Comparison of ENCODE assay signal across 23 cellular contexts in genomic region chr3:15390460-15390859, GRCh38.
"Had no signal": no experiment of that assay in that cellular context is flagged by ENCODE, and none has a peak within 500 bp of the region (broad histone marks: within the 10 kb centered on the region; RNA-seq: fewer than 3 reads in every experiment).

No MANE protein-coding gene starts in this region.

- H3K9ac ChIP-seq: parathyroid adenoma had no signal

- H3K36me3 ChIP-seq: neutrophil, spleen, tibial artery, uterus had no signal

- H2AFZ ChIP-seq: parathyroid adenoma had no signal

- H3K79me2 ChIP-seq: parathyroid adenoma had no signal

- H3K27ac ChIP-seq: body of pancreas, foreskin keratinocyte, neutrophil, parathyroid adenoma, spleen, tibial artery had no signal

- H3K9me3 ChIP-seq: body of pancreas, neutrophil had no signal

- H3K27me3 ChIP-seq: body of pancreas, foreskin keratinocyte, neutrophil, spleen, tibial artery, uterus had no signal

- H3K4me3 ChIP-seq: body of pancreas, spleen, tibial artery, uterus had no signal

- ATAC-seq: activated CD8-positive, alpha-beta memory T cell treated with anti-CD3 and anti-CD28 coated beads, Interleukin-2, amount 10 ng/mL, durations not matched to agents 7 days and 5 days; activated T-helper 17 cell treated with anti-CD3 and anti-CD28 coated beads, Interleukin-2, amount 50 U/mL, for 72 hours; body of pancreas; effector memory CD8-positive, alpha-beta T cell; foreskin keratinocyte; left lobe of liver; natural killer cell treated with Interleukin-12 subunit alpha and Interleukin-12 subunit beta and Interleukin-15 and Interleukin-18, amount 100 ng/mL, for 72 hours; WTC11 had no signal

- DNase-seq: activated CD4-positive, alpha-beta memory T cell treated with anti-CD3 and anti-CD28 coated beads for 36 hours; activated CD4-positive, alpha-beta T cell treated with anti-CD3 and anti-CD28 coated beads for 4 hours; activated CD8-positive, alpha-beta memory T cell treated with anti-CD3 and anti-CD28 coated beads, Interleukin-2, amount 10 ng/mL, durations not matched to agents 7 days and 5 days; activated naive CD4-positive, alpha-beta T cell; activated naive CD8-positive, alpha-beta T cell treated with anti-CD3 and anti-CD28 coated beads, Interleukin-2, amount 10 ng/mL, durations not matched to agents 7 days and 5 days; activated T-cell treated with anti-CD3 and anti-CD28 coated beads, Interleukin-2, amount 50 U/mL, for 1 hour; body of pancreas; caudate nucleus; effector memory CD8-positive, alpha-beta T cell; foreskin keratinocyte; glutamatergic neuron; mesendoderm; spleen; stimulated activated CD4-positive, alpha-beta T cell treated with anti-CD3 and anti-CD28 coated beads, Interleukin-4, amount 100 ng/mL, for 4 hours; stimulated activated naive B cell treated with anti-CD40 and anti-IgM and Interleukin-4, amounts not matched to agents 10 μg/mL and 1 μg/mL and 100 μg/mL, for 72 hours; uterus had no signal

- H3K4me1 ChIP-seq: body of pancreas, tibial artery, uterus had no signal
